ENCODE assay signal across 1 cellular context in genomic region chr15:75436861-75437260, GRCh38.
TF ChIP-seq lines count a peak whose summit lies in the region.

No MANE protein-coding gene starts in this region.

TF ChIP-seq in A549, 52 proteins besides CTCF, POLR2A, EP300 and RAD21 (continued from another document):
- no peak for TF ChIP-seq ZNF302 (CRISPR knock-in tag; IDR thresholded peaks at IDR 0.05)
